ENCODE assay signal across 32 cellular contexts in genomic region chr5:170143091-170143490, GRCh38. TPM values are rescaled to one million over a fixed set of nuclear protein-coding genes. Genes with fewer than 3 reads are reported as not detected.
"Had no signal": no experiment of that assay in that cellular context is flagged by ENCODE, and none has a peak within 500 bp of the region (broad histone marks: within the 10 kb centered on the region; RNA-seq: fewer than 3 reads in every experiment).

No MANE protein-coding gene starts in this region.

- H3K36me3 ChIP-seq: gastrocnemius medialis, heart left ventricle had no signal

- H3K4me1 Mint-ChIP-seq: activated CD4-positive, alpha-beta T cell treated with anti-CD3 and anti-CD28 coated beads for 36 hours; activated CD4-positive, alpha-beta T cell treated with anti-CD3 and anti-CD28 coated beads, Interleukin-2, amount 10 ng/mL, durations not matched to agents 24 days and 14 days; activated T-helper 17 cell treated with anti-CD3 and anti-CD28 coated beads, Interleukin-2, amount 50 U/mL, for 72 hours had no signal

- H3K4me3 ChIP-seq: body of pancreas, gastrocnemius medialis, heart left ventricle had no signal

- H3K27ac Mint-ChIP-seq: activated CD4-positive, alpha-beta memory T cell treated with anti-CD3 and anti-CD28 coated beads for 36 hours; activated CD4-positive, alpha-beta T cell treated with anti-CD3 and anti-CD28 coated beads for 36 hours; activated CD4-positive, alpha-beta T cell treated with anti-CD3 and anti-CD28 coated beads, Interleukin-2, amount 10 ng/mL, durations not matched to agents 24 days and 14 days; activated CD8-positive, alpha-beta T cell treated with anti-CD3 and anti-CD28 coated beads, Interleukin-2, amount 10 ng/mL, durations not matched to agents 7 days and 5 days; activated naive CD8-positive, alpha-beta T cell; activated T-helper 17 cell treated with anti-CD3 and anti-CD28 coated beads, Interleukin-2, amount 50 U/mL, for 72 hours; T-helper 17 cell; T-helper 2 cell treated with Interferon-gamma antibody and Interleukin-4, amounts not matched to agents 5 μg/mL and 100 μg/mL, for 36 hours had no signal

- H3K27me3 Mint-ChIP-seq: activated CD4-positive, alpha-beta T cell treated with anti-CD3 and anti-CD28 coated beads for 36 hours; activated naive CD8-positive, alpha-beta T cell had no signal

- H3K27ac ChIP-seq: body of pancreas, foreskin keratinocyte, gastrocnemius medialis, heart left ventricle had no signal

- H3K36me3 Mint-ChIP-seq: activated CD4-positive, alpha-beta memory T cell treated with anti-CD3 and anti-CD28 coated beads for 36 hours; activated naive CD8-positive, alpha-beta T cell had no signal

- H3K9me3 ChIP-seq: body of pancreas, gastrocnemius medialis, heart left ventricle had no signal

- H3K4me1 ChIP-seq: body of pancreas, foreskin keratinocyte, gastrocnemius medialis, heart left ventricle had no signal

- H3K9me3 Mint-ChIP-seq: activated CD4-positive, alpha-beta memory T cell treated with anti-CD3 and anti-CD28 coated beads for 36 hours; activated CD4-positive, alpha-beta T cell treated with anti-CD3 and anti-CD28 coated beads, Interleukin-2, amount 10 ng/mL, durations not matched to agents 24 days and 14 days; activated T-cell treated with anti-CD3 and anti-CD28 coated beads, Interleukin-2, amount 50 U/mL, for 4 hours; activated T-helper 17 cell treated with anti-CD3 and anti-CD28 coated beads, Interleukin-2, amount 50 U/mL, for 72 hours; T-helper 2 cell treated with Interferon-gamma antibody and Interleukin-4, amounts not matched to agents 5 μg/mL and 100 μg/mL, for 36 hours had no signal

- H3K27me3 ChIP-seq: body of pancreas, foreskin keratinocyte, gastrocnemius medialis, heart left ventricle had no signal

- H3K4me3 Mint-ChIP-seq: activated CD4-positive, alpha-beta memory T cell treated with anti-CD3 and anti-CD28 coated beads for 36 hours; activated CD4-positive, alpha-beta T cell treated with anti-CD3 and anti-CD28 coated beads for 36 hours; activated CD4-positive, alpha-beta T cell treated with anti-CD3 and anti-CD28 coated beads, Interleukin-2, amount 10 ng/mL, durations not matched to agents 24 days and 14 days; activated CD8-positive, alpha-beta T cell treated with anti-CD3 and anti-CD28 coated beads, Interleukin-2, amount 10 ng/mL, durations not matched to agents 7 days and 5 days; activated naive CD8-positive, alpha-beta T cell; activated T-cell treated with anti-CD3 and anti-CD28 coated beads, Interleukin-2, amount 50 U/mL, for 4 hours; activated T-helper 17 cell treated with anti-CD3 and anti-CD28 coated beads, Interleukin-2, amount 50 U/mL, for 72 hours; T-helper 17 cell; T-helper 2 cell treated with Interferon-gamma antibody and Interleukin-4, amounts not matched to agents 5 μg/mL and 100 μg/mL, for 36 hours had no signal

- DNase-seq: activated CD4-positive, alpha-beta memory T cell treated with anti-CD3 and anti-CD28 coated beads for 36 hours; activated CD4-positive, alpha-beta T cell treated with anti-CD3 and anti-CD28 coated beads for 36 hours; activated CD4-positive, alpha-beta T cell treated with anti-CD3 and anti-CD28 coated beads, Interleukin-2, amount 10 ng/mL, durations not matched to agents 24 days and 14 days; activated CD4-positive, CD25-positive, alpha-beta regulatory T cell; activated CD4-positive, CD25-positive, alpha-beta regulatory T cell treated with anti-CD3 and anti-CD28 coated beads, Interleukin-2, amount 50 U/mL, for 72 hours; activated CD8-positive, alpha-beta T cell treated with anti-CD3 and anti-CD28 coated beads, Interleukin-2, amount 10 ng/mL, durations not matched to agents 7 days and 5 days; activated effector memory CD4-positive, alpha-beta T cell treated with Interleukin-2 at 50 U/mL for 16 hours; activated gamma-delta T cell treated with Interleukin-2 at 50 U/mL for 16 hours; activated naive CD4-positive, alpha-beta T cell treated with anti-CD3 and anti-CD28 coated beads, Interleukin-2, amount 50 U/mL, for 16 hours; activated naive CD4-positive, alpha-beta T cell treated with Interleukin-2 at 50 U/mL for 16 hours; activated T-cell treated with anti-CD3 and anti-CD28 coated beads, Interleukin-2, amount 50 U/mL, for 4 hours; amygdala; aorta; body of pancreas; caudate nucleus; cortex of kidney; dermis blood vessel endothelial cell; effector CD8-positive, alpha-beta T cell; foreskin keratinocyte; gastrocnemius medialis; glutamatergic neuron; heart left ventricle; T-helper 1 cell; T-helper 17 cell; T1000 had no signal

- ATAC-seq: activated CD4-positive, alpha-beta T cell treated with anti-CD3 and anti-CD28 coated beads for 36 hours; activated CD8-positive, alpha-beta T cell treated with anti-CD3 and anti-CD28 coated beads, Interleukin-2, amount 10 ng/mL, durations not matched to agents 7 days and 5 days; activated T-cell treated with anti-CD3 and anti-CD28 coated beads, Interleukin-2, amount 50 U/mL, for 4 hours; activated T-helper 17 cell treated with anti-CD3 and anti-CD28 coated beads, Interleukin-2, amount 50 U/mL, for 72 hours; body of pancreas; esophagus mucosa; foreskin keratinocyte; gastrocnemius medialis; T-helper 17 cell had no signal

RNA-seq across cellular contexts. Expression of gene FOXI1, which starts 37.4 kb away (rescaled TPM):
- total RNA-seq: activated CD4-positive, alpha-beta memory T cell treated with anti-CD3 and anti-CD28 coated beads for 36 hours; activated CD4-positive, alpha-beta T cell treated with anti-CD3 and anti-CD28 coated beads for 36 hours; activated CD8-positive, alpha-beta memory T cell treated with anti-CD3 and anti-CD28 coated beads for 36 hours; activated CD8-positive, alpha-beta T cell treated with anti-CD3 and anti-CD28 coated beads, Interleukin-2, amount 10 ng/mL, durations not matched to agents 7 days and 5 days; activated T-cell treated with anti-CD3 and anti-CD28 coated beads, Interleukin-2, amount 50 U/mL, for 4 hours; activated T-helper 17 cell treated with anti-CD3 and anti-CD28 coated beads, Interleukin-2, amount 50 U/mL, for 72 hours; aorta; body of pancreas; chondrocyte; dermis blood vessel endothelial cell; epithelial cell of proximal tubule; foreskin keratinocyte; gastrocnemius medialis; heart left ventricle had no signal
- polyA plus RNA-seq: aorta, foreskin keratinocyte, heart left ventricle had no signal
